Comparison of ENCODE assay signal across 8 cellular contexts in genomic region chr17:67364847-67365761, GRCh38. TPM values are rescaled to one million over a fixed set of nuclear protein-coding genes. Genes with fewer than 3 reads are reported as not detected.
DNase-seq lines count a peak whose midpoint lies in the region; ATAC-seq and TF ChIP-seq lines count a peak whose summit lies in the region.

No MANE protein-coding gene starts in this region.

- intact Hi-C loops in prostate gland (cut with DNase I), result no loop called here

- H3K4me3 ChIP-seq in SJSA1, result peak overlapping the region; percentile 90
- peak overlapping the region; percentile 86 to 98 for H3K4me3 ChIP-seq in esophagus (ENCODE audit: low read depth in 1 of 2, low read length in 2 of 2)
- peak overlapping the region; percentile 84 to 92 for H3K4me3 ChIP-seq in prostate gland

- no peak for TF ChIP-seq CTCF in prostate gland (IDR thresholded peaks at IDR 0.05)

- H3K27me3 ChIP-seq in SJSA1 (replicated peaks) (no peaks in the 10 kb centered on the region), esophagus (ENCODE audit: control insufficient read depth in 1 of 2, insufficient read depth in 2 of 2, low read length in 2 of 2) (no peaks in the 10 kb centered on the region), prostate gland (replicated peaks; ENCODE audit: insufficient read depth) (no peaks in the 10 kb centered on the region)

- peak overlapping the region; percentile 93 for H3K27ac ChIP-seq in SJSA1
- H3K27ac ChIP-seq in esophagus (ENCODE audit: low read depth in 2 of 2, low read length in 1 of 2), result peak overlapping the region; percentile 85 to 93
- H3K27ac ChIP-seq in prostate gland, result peak overlapping the region; percentile 77 to 80

- H3K9me3 ChIP-seq in SJSA1 (replicated peaks) (no peaks in the 10 kb centered on the region), esophagus (ENCODE audit: control insufficient read depth in 2 of 2, insufficient read depth in 1 of 2, low read depth in 1 of 2, low read length in 1 of 2) (no peaks in the 10 kb centered on the region), prostate gland (no peaks in the 10 kb centered on the region)

- no peak for TF ChIP-seq POLR2A in prostate gland (IDR thresholded peaks at IDR 0.05)

- ATAC-seq in GM19023 (IDR thresholded peaks at IDR 0.05; ENCODE audit: unreplicated experiment) (peak; percentile 2), HG02763 (IDR thresholded peaks at IDR 0.05; ENCODE audit: unreplicated experiment) (no peak), HG03442 (IDR thresholded peaks at IDR 0.05; ENCODE audit: unreplicated experiment) (no peak)

- H3K4me1 ChIP-seq in SJSA1 (replicated peaks) (peaks cover 19% of the 10 kb centered on the region), esophagus (ENCODE audit: control insufficient read depth in 2 of 2, insufficient read depth in 2 of 2, low read length in 1 of 2) (peaks cover 0 to 9% of the 10 kb centered on the region in 2 donors), prostate gland (replicated peaks) (peaks cover 15% of the 10 kb centered on the region)

- peaks cover 56% of the 10 kb centered on the region for H3K36me3 ChIP-seq in SJSA1
- peaks cover 0 to 4% of the 10 kb centered on the region in 2 donors for H3K36me3 ChIP-seq in esophagus (ENCODE audit: control insufficient read depth in 2 of 2, insufficient read depth in 2 of 2, low read length in 1 of 2)
- no peaks in the 10 kb centered on the region for H3K36me3 ChIP-seq in prostate gland

- DNase-seq in SJSA1 (ENCODE audit: low read depth in 1 of 2, low spot score in 2 of 2), result peak in 1 of 2 experiments; percentile 35
- no peak for DNase-seq in prostate gland (ENCODE audit: low spot score)
- DNase-seq in NCI-H524 treated with DMSO at 0.1 percent for 48 hours (lab: John Stamatoyannopoulos, UW), result no peak
- no peak for DNase-seq in NCI-H69 (lab: John Stamatoyannopoulos, UW)

- 42 to 50% methylated on average over 26 of the region's 26 CpGs for WGBS in esophagus, 2 donors
- WGBS in prostate gland, result 60% methylated on average over 26 of the region's 26 CpGs

RNA-seq across cellular contexts. Expression of gene PSMD12, which starts 1.3 kb away (rescaled TPM):
- total RNA-seq in SJSA1 (2014; rRNA removed; shearing (Covaris generic)), result 52.5 and 59.4 TPM in 2 replicates
- polyA plus RNA-seq in esophagus, result 10 to 100 TPM; 20.3 to 28.7 TPM
- 10 to 100 TPM; 19.8 to 24.0 TPM for total RNA-seq in prostate gland

RNA-seq across cellular contexts. Expression of gene PITPNC1, which starts 12.0 kb away (rescaled TPM):
- total RNA-seq in SJSA1 (2014; rRNA removed; shearing (Covaris generic)), result 5.8 and 9.1 TPM in 2 replicates
- 1 to 10 TPM; 7.9 to 9.6 TPM for polyA plus RNA-seq in esophagus
- 10 to 100 TPM; 10.1 to 12.9 TPM for total RNA-seq in prostate gland
